ENCODE assay signal across 6 cellular contexts in genomic region chr15:21735368-21735767, GRCh38.
DNase-seq lines count a peak whose midpoint lies in the region; ATAC-seq and TF ChIP-seq lines count a peak whose summit lies in the region.
"Not testable (repeated sequence)": the region's sequence is repeated elsewhere in the genome, so short reads cannot be mapped to it uniquely, and the experiment has no call there.

No MANE protein-coding gene starts in this region.

- not testable (repeated sequence) for H3K27ac ChIP-seq in CD8-positive, alpha-beta T cell (ENCODE audit: low read depth, low read length)

- POLR2A ChIA-PET in CD8-positive, alpha-beta T cell (lab: Charles Lee); activated CD8-positive, alpha-beta T cell treated with anti-CD3 and anti-CD28 coated beads, Interleukin-2, amount 10 ng/mL, durations not matched to agents 7 days and 5 days (lab: Charles Lee); activated naive CD8-positive, alpha-beta T cell treated with anti-CD3 and anti-CD28 coated beads, Interleukin-2, amount 10 ng/mL, durations not matched to agents 7 days and 5 days (lab: Charles Lee): not testable (repeated sequence)

- H3K4me1 Mint-ChIP-seq in CD8-positive, alpha-beta T cell (ENCODE audit: low read depth); T-helper 17 cell; activated CD8-positive, alpha-beta T cell treated with anti-CD3 and anti-CD28 coated beads, Interleukin-2, amount 10 ng/mL, durations not matched to agents 7 days and 5 days (ENCODE audit: low read depth); activated naive CD8-positive, alpha-beta T cell treated with anti-CD3 and anti-CD28 coated beads, Interleukin-2, amount 10 ng/mL, durations not matched to agents 7 days and 5 days; natural killer cell: not testable (repeated sequence)

- not testable (repeated sequence) for H3K9me3 ChIP-seq in CD8-positive, alpha-beta T cell (ENCODE audit: low read length); T-helper 17 cell (ENCODE audit: control insufficient read depth, low read length, poor library complexity, severe bottlenecking); mucosa of descending colon

- CTCF ChIA-PET in CD8-positive, alpha-beta T cell (lab: Charles Lee); activated CD8-positive, alpha-beta T cell treated with anti-CD3 and anti-CD28 coated beads, Interleukin-2, amount 10 ng/mL, durations not matched to agents 7 days and 5 days (lab: Charles Lee): not testable (repeated sequence)

- ATAC-seq in CD8-positive, alpha-beta T cell: peak; percentile 52
- peak; percentile 46 for ATAC-seq in T-helper 17 cell
- ATAC-seq in activated CD8-positive, alpha-beta T cell treated with anti-CD3 and anti-CD28 coated beads, Interleukin-2, amount 10 ng/mL, durations not matched to agents 7 days and 5 days: peak; percentile 59
- ATAC-seq in activated naive CD8-positive, alpha-beta T cell treated with anti-CD3 and anti-CD28 coated beads, Interleukin-2, amount 10 ng/mL, durations not matched to agents 7 days and 5 days (ENCODE audit: low read depth): peak; percentile 49
- ATAC-seq in mucosa of descending colon: peak; percentile 27
- peak; percentile 42 to 53 (median 46) for ATAC-seq in natural killer cell

- DNase-seq in CD8-positive, alpha-beta T cell; T-helper 17 cell; activated CD8-positive, alpha-beta T cell treated with anti-CD3 and anti-CD28 coated beads, Interleukin-2, amount 10 ng/mL, durations not matched to agents 7 days and 5 days; activated naive CD8-positive, alpha-beta T cell treated with anti-CD3 and anti-CD28 coated beads, Interleukin-2, amount 10 ng/mL, durations not matched to agents 7 days and 5 days; mucosa of descending colon; natural killer cell: not testable (repeated sequence)

- TF ChIP-seq CTCF in CD8-positive, alpha-beta T cell (IDR thresholded peaks at IDR 0.05); mucosa of descending colon (IDR thresholded peaks at IDR 0.05); natural killer cell (IDR thresholded peaks at IDR 0.05): not testable (repeated sequence)

- not testable (repeated sequence) for H3K36me3 Mint-ChIP-seq in CD8-positive, alpha-beta T cell; T-helper 17 cell (ENCODE audit: low read depth); activated CD8-positive, alpha-beta T cell treated with anti-CD3 and anti-CD28 coated beads, Interleukin-2, amount 10 ng/mL, durations not matched to agents 7 days and 5 days (ENCODE audit: low read depth); activated naive CD8-positive, alpha-beta T cell treated with anti-CD3 and anti-CD28 coated beads, Interleukin-2, amount 10 ng/mL, durations not matched to agents 7 days and 5 days; natural killer cell

- not testable (repeated sequence) for H3K9me3 Mint-ChIP-seq in CD8-positive, alpha-beta T cell; activated CD8-positive, alpha-beta T cell treated with anti-CD3 and anti-CD28 coated beads, Interleukin-2, amount 10 ng/mL, durations not matched to agents 7 days and 5 days (ENCODE audit: insufficient read depth); activated naive CD8-positive, alpha-beta T cell treated with anti-CD3 and anti-CD28 coated beads, Interleukin-2, amount 10 ng/mL, durations not matched to agents 7 days and 5 days; natural killer cell

- intact Hi-C loops in CD8-positive, alpha-beta T cell (cut with DNase I, micrococcal nuclease); mucosa of descending colon (cut with DNase I, micrococcal nuclease); natural killer cell (cut with micrococcal nuclease): not testable (repeated sequence)

- H3K4me1 ChIP-seq in CD8-positive, alpha-beta T cell (ENCODE audit: insufficient read depth, low read length); mucosa of descending colon (ENCODE audit: low read depth): not testable (repeated sequence)

- not testable (repeated sequence) for H3K36me3 ChIP-seq in CD8-positive, alpha-beta T cell (ENCODE audit: insufficient read depth, low read length); mucosa of descending colon (ENCODE audit: low read depth)

- not testable (repeated sequence) for H3K4me3 ChIP-seq in CD8-positive, alpha-beta T cell (ENCODE audit: low read depth, low read length); mucosa of descending colon

- H3K27me3 Mint-ChIP-seq in CD8-positive, alpha-beta T cell (ENCODE audit: low read depth); T-helper 17 cell; activated CD8-positive, alpha-beta T cell treated with anti-CD3 and anti-CD28 coated beads, Interleukin-2, amount 10 ng/mL, durations not matched to agents 7 days and 5 days (ENCODE audit: low read depth); activated naive CD8-positive, alpha-beta T cell treated with anti-CD3 and anti-CD28 coated beads, Interleukin-2, amount 10 ng/mL, durations not matched to agents 7 days and 5 days; natural killer cell (ENCODE audit: low read depth in 2 of 2): not testable (repeated sequence)

- not testable (repeated sequence) for H3K27me3 ChIP-seq in CD8-positive, alpha-beta T cell (ENCODE audit: insufficient read depth, low read length)

- not testable (repeated sequence) for H3K4me3 Mint-ChIP-seq in CD8-positive, alpha-beta T cell; T-helper 17 cell; activated CD8-positive, alpha-beta T cell treated with anti-CD3 and anti-CD28 coated beads, Interleukin-2, amount 10 ng/mL, durations not matched to agents 7 days and 5 days; activated naive CD8-positive, alpha-beta T cell treated with anti-CD3 and anti-CD28 coated beads, Interleukin-2, amount 10 ng/mL, durations not matched to agents 7 days and 5 days; natural killer cell

- H3K27ac Mint-ChIP-seq in CD8-positive, alpha-beta T cell; T-helper 17 cell; activated CD8-positive, alpha-beta T cell treated with anti-CD3 and anti-CD28 coated beads, Interleukin-2, amount 10 ng/mL, durations not matched to agents 7 days and 5 days; activated naive CD8-positive, alpha-beta T cell treated with anti-CD3 and anti-CD28 coated beads, Interleukin-2, amount 10 ng/mL, durations not matched to agents 7 days and 5 days; natural killer cell: not testable (repeated sequence)
